ENCODE assay signal across 13 cellular contexts in genomic region chr6:14321992-14322772, GRCh38.
DNase-seq lines count a peak whose midpoint lies in the region; ATAC-seq and TF ChIP-seq lines count a peak whose summit lies in the region.
"Had no signal": no experiment of that assay in that cellular context is flagged by ENCODE, and none has a peak within 500 bp of the region (broad histone marks: within the 10 kb centered on the region; RNA-seq: fewer than 3 reads in every experiment).

No MANE protein-coding gene starts in this region.

- no peaks in the 10 kb centered on the region for H3K9me3 Mint-ChIP-seq in naive B cell
- H3K9me3 Mint-ChIP-seq: T-cell had no signal

- no peak for ATAC-seq in naive B cell (ENCODE audit: low read depth in 2 of 2)
- ATAC-seq: T-cell had no signal

- H3K27me3 Mint-ChIP-seq in naive B cell: no peaks in the 10 kb centered on the region

- H3K4me3 Mint-ChIP-seq in naive B cell: no peak overlapping the region

- H3K27ac Mint-ChIP-seq in naive B cell: peak overlapping the region in 5 of 6 donors; percentile 30 to 87 (median 51)

- no peak overlapping the region for H3K4me3 ChIP-seq in epithelial cell of proximal tubule (ENCODE audit: low read depth, low read length)

- H3K36me3 Mint-ChIP-seq in naive B cell: no peaks in the 10 kb centered on the region
- H3K36me3 Mint-ChIP-seq: brain, T-cell had no signal

- TF ChIP-seq CTCF in epithelial cell of proximal tubule (conservative IDR thresholded peaks at IDR 0.05; ENCODE audit: low read depth, low read length): peak; percentile 47

- DNase-seq in DMS 273 (lab: John Stamatoyannopoulos, UW; ENCODE audit: unreplicated experiment) (peak; percentile 10), DMS 273 treated with DMSO at 0.1 percent for 48 hours (lab: John Stamatoyannopoulos, UW) (no peak), M059J (ENCODE audit: low read depth) (peak; percentile 50), epithelial cell of proximal tubule (ENCODE audit: low read depth) (no peak), naive B cell (no peak), NCI-H1436 treated with DMSO at 0.1 percent for 48 hours (lab: John Stamatoyannopoulos, UW) (no peak), T-helper 1 cell (no peak)
- no peak for DNase-seq in stimulated activated CD4-positive, alpha-beta T cell treated with anti-CD3 and anti-CD28 coated beads, Interleukin-1b, Interleukin-23, amount 100 ng/mL, for 48 hours
- DNase-seq: activated CD4-positive, alpha-beta T cell treated with anti-CD3 and anti-CD28 coated beads, Interleukin-2, amount 50 U/mL, for 1 hour; activated effector memory CD4-positive, alpha-beta T cell treated with Interleukin-2 at 50 U/mL for 16 hours; right cardiac atrium; T-cell had no signal

- H3K4me1 Mint-ChIP-seq in naive B cell: peaks cover 22 to 25% (median 24%) of the 10 kb centered on the region in 3 donors

Comparison
In these comparisons a context has a peak if more than half of its experiments do, and no peak if none do; other contexts are left out.
1. DNase-seq: peak in DMS 273 (single experiment) and M059J (single experiment); none in DMS 273 treated with DMSO at 0.1 percent for 48 hours (single experiment), epithelial cell of proximal tubule (single experiment), naive B cell (single experiment), stimulated activated CD4-positive, alpha-beta T cell treated with anti-CD3 and anti-CD28 coated beads, Interleukin-1b, Interleukin-23, amount 100 ng/mL, for 48 hours (single experiment), NCI-H1436 treated with DMSO at 0.1 percent for 48 hours (single experiment) and T-helper 1 cell (0 of 5).